ENCODE assay signal across 31 cellular contexts in the genomic region with DNA sequence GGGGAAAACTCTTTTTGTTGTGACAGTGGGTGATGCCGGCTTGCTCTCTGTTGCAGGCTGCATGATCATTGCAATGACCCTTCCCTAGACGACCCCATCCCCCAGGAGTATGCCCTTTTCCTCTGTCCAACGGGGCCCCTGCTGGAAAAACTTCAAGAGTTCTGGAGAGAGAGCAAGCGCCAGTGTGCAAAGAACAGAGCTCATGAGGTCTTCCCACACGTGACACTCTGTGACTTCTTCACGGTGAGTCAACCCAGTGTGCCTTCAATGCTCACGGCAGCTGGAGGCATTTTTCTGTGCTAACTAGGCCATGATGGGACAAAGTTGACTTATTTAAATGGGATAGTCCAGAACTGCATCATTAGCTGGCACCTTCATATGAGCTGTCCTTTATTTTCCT. TPM values are rescaled to one million over a fixed set of nuclear protein-coding genes. Genes with fewer than 3 reads are reported as not detected.
DNase-seq lines count a peak whose midpoint lies in the region; ATAC-seq lines count a peak whose summit lies in the region.
"Had no signal": no experiment of that assay in that cellular context is flagged by ENCODE, and none has a peak within 500 bp of the region (broad histone marks: within the 10 kb centered on the region; RNA-seq: fewer than 3 reads in every experiment).

No MANE protein-coding gene starts in this region.

- no peak for DNase-seq in activated CD4-positive, alpha-beta memory T cell treated with anti-CD3 and anti-CD28 coated beads for 36 hours
- no peak for DNase-seq in activated CD4-positive, alpha-beta memory T cell treated with anti-CD3 and anti-CD28 coated beads, Interleukin-2, amount 10 ng/mL, durations not matched to agents 7 days and 5 days
- DNase-seq in stimulated activated naive CD4-positive, alpha-beta T cell treated with Interleukin-2 at 50 U/mL for 16 hours (lab: John Stamatoyannopoulos, UW): peak; percentile 11
- no peak for DNase-seq in stimulated activated naive CD4-positive, alpha-beta T cell (lab: John Stamatoyannopoulos, UW)
- no peak for DNase-seq in activated naive CD8-positive, alpha-beta T cell treated with anti-CD3 and anti-CD28 coated beads, Interleukin-2, amount 50 U/mL, for 24 hours
- no peak for DNase-seq in stimulated activated naive CD8-positive, alpha-beta T cell treated with anti-CD3 and anti-CD28 coated beads, Interleukin-15, amount 100 ng/mL, for 72 hours
- DNase-seq in C1 segment of cervical spinal cord (lab: John Stamatoyannopoulos, UW): no peak
- DNase-seq in amniotic stem cell (lab: John Stamatoyannopoulos, UW): no peak
- DNase-seq: activated CD4-positive, alpha-beta T cell treated with anti-CD3 and anti-CD28 coated beads, Interleukin-2, amount 50 U/mL, for 1 hour; caudate nucleus; DMS 273 treated with DMSO at 0.1 percent for 48 hours; EL; glutamatergic neuron; H7; left colon; mucosa of descending colon; NCI-H2107; NCI-H345; NCI-H774; ovary; Peyer's patch; SHP77; stomach had no signal

- peaks cover 37% of the 10 kb centered on the region for H3K4me1 Mint-ChIP-seq in activated CD4-positive, alpha-beta memory T cell treated with anti-CD3 and anti-CD28 coated beads for 36 hours (ENCODE audit: low read depth)
- peaks cover 56% of the 10 kb centered on the region for H3K4me1 Mint-ChIP-seq in activated CD4-positive, alpha-beta memory T cell treated with anti-CD3 and anti-CD28 coated beads, Interleukin-2, amount 10 ng/mL, durations not matched to agents 7 days and 5 days
- peaks cover 40% of the 10 kb centered on the region for H3K4me1 Mint-ChIP-seq in activated naive CD8-positive, alpha-beta T cell treated with anti-CD3 and anti-CD28 coated beads, Interleukin-2, amount 50 U/mL, for 24 hours
- H3K4me1 Mint-ChIP-seq in stimulated activated naive CD8-positive, alpha-beta T cell treated with anti-CD3 and anti-CD28 coated beads, Interleukin-15, amount 100 ng/mL, for 72 hours: peaks cover 36% of the 10 kb centered on the region

- H3K9me3 Mint-ChIP-seq in activated CD4-positive, alpha-beta memory T cell treated with anti-CD3 and anti-CD28 coated beads for 36 hours: no peaks in the 10 kb centered on the region
- no peaks in the 10 kb centered on the region for H3K9me3 Mint-ChIP-seq in activated CD4-positive, alpha-beta memory T cell treated with anti-CD3 and anti-CD28 coated beads, Interleukin-2, amount 10 ng/mL, durations not matched to agents 7 days and 5 days
- no peaks in the 10 kb centered on the region for H3K9me3 Mint-ChIP-seq in activated naive CD8-positive, alpha-beta T cell treated with anti-CD3 and anti-CD28 coated beads, Interleukin-2, amount 50 U/mL, for 24 hours
- H3K9me3 Mint-ChIP-seq in stimulated activated naive CD8-positive, alpha-beta T cell treated with anti-CD3 and anti-CD28 coated beads, Interleukin-15, amount 100 ng/mL, for 72 hours: no peaks in the 10 kb centered on the region
- H3K9me3 Mint-ChIP-seq: dendritic cell treated with granulocyte-macrophage colony-stimulating factor and Interleukin-4, amounts not matched to agents 40 ng/mL and 50 ng/mL, for 4 days had no signal

- intact Hi-C loops in activated CD4-positive, alpha-beta memory T cell treated with anti-CD3 and anti-CD28 coated beads for 36 hours (cut with micrococcal nuclease): loop anchor here (5.0 to 10.0 kb wide), 2 partner anchors 118 to 405 kb away; no protein-coding TSS in a partner anchor

- CTCF ChIA-PET in activated CD4-positive, alpha-beta memory T cell treated with anti-CD3 and anti-CD28 coated beads for 36 hours (lab: Charles Lee): interaction anchor here (1.0 to 2.0 kb wide), 3 partner anchors 11 to 14 kb away, joined by 3 to 6 read pairs (median 6); no protein-coding TSS in a partner anchor
- CTCF ChIA-PET in activated CD4-positive, alpha-beta memory T cell treated with anti-CD3 and anti-CD28 coated beads, Interleukin-2, amount 10 ng/mL, durations not matched to agents 7 days and 5 days (lab: Charles Lee): no interaction called here

- ATAC-seq in activated naive CD8-positive, alpha-beta T cell treated with anti-CD3 and anti-CD28 coated beads, Interleukin-2, amount 50 U/mL, for 24 hours: no peak
- no peak for ATAC-seq in stimulated activated naive CD8-positive, alpha-beta T cell treated with anti-CD3 and anti-CD28 coated beads, Interleukin-15, amount 100 ng/mL, for 72 hours
- ATAC-seq: A549, esophagus mucosa, left colon, mucosa of descending colon had no signal

- H3K36me3 Mint-ChIP-seq in activated CD4-positive, alpha-beta memory T cell treated with anti-CD3 and anti-CD28 coated beads for 36 hours: peaks cover 62% of the 10 kb centered on the region
- H3K36me3 Mint-ChIP-seq in activated CD4-positive, alpha-beta memory T cell treated with anti-CD3 and anti-CD28 coated beads, Interleukin-2, amount 10 ng/mL, durations not matched to agents 7 days and 5 days (ENCODE audit: low read depth): peaks cover 57% of the 10 kb centered on the region
- peaks cover 58% of the 10 kb centered on the region for H3K36me3 Mint-ChIP-seq in activated naive CD8-positive, alpha-beta T cell treated with anti-CD3 and anti-CD28 coated beads, Interleukin-2, amount 50 U/mL, for 24 hours (ENCODE audit: low read depth)

- H3K27ac Mint-ChIP-seq in activated CD4-positive, alpha-beta memory T cell treated with anti-CD3 and anti-CD28 coated beads for 36 hours: peak overlapping the region; percentile 48
- H3K27ac Mint-ChIP-seq in activated CD4-positive, alpha-beta memory T cell treated with anti-CD3 and anti-CD28 coated beads, Interleukin-2, amount 10 ng/mL, durations not matched to agents 7 days and 5 days: no peak overlapping the region
- peak overlapping the region; percentile 67 for H3K27ac Mint-ChIP-seq in activated naive CD8-positive, alpha-beta T cell treated with anti-CD3 and anti-CD28 coated beads, Interleukin-2, amount 50 U/mL, for 24 hours
- H3K27ac Mint-ChIP-seq in stimulated activated naive CD8-positive, alpha-beta T cell treated with anti-CD3 and anti-CD28 coated beads, Interleukin-15, amount 100 ng/mL, for 72 hours: no peak overlapping the region
- H3K27ac Mint-ChIP-seq: dendritic cell treated with granulocyte-macrophage colony-stimulating factor and Interleukin-4, amounts not matched to agents 40 ng/mL and 50 ng/mL, for 4 days had no signal

- H3K4me3 Mint-ChIP-seq in activated CD4-positive, alpha-beta memory T cell treated with anti-CD3 and anti-CD28 coated beads for 36 hours: no peak overlapping the region
- H3K4me3 Mint-ChIP-seq in activated CD4-positive, alpha-beta memory T cell treated with anti-CD3 and anti-CD28 coated beads, Interleukin-2, amount 10 ng/mL, durations not matched to agents 7 days and 5 days: no peak overlapping the region
- H3K4me3 Mint-ChIP-seq in activated naive CD8-positive, alpha-beta T cell treated with anti-CD3 and anti-CD28 coated beads, Interleukin-2, amount 50 U/mL, for 24 hours: no peak overlapping the region
- peak overlapping the region; percentile 7 to 27 for H3K4me3 Mint-ChIP-seq in stimulated activated naive CD8-positive, alpha-beta T cell treated with anti-CD3 and anti-CD28 coated beads, Interleukin-15, amount 100 ng/mL, for 72 hours
- H3K4me3 Mint-ChIP-seq: dendritic cell treated with granulocyte-macrophage colony-stimulating factor and Interleukin-4, amounts not matched to agents 40 ng/mL and 50 ng/mL, for 4 days had no signal

- POLR2A ChIA-PET in activated CD4-positive, alpha-beta memory T cell treated with anti-CD3 and anti-CD28 coated beads for 36 hours (lab: Charles Lee): interaction anchor here (0.6 to 1.9 kb wide), 3 partner anchors 9 to 87 kb away, joined by 3 to 5 read pairs (median 4); no protein-coding TSS in a partner anchor
- POLR2A ChIA-PET in activated CD4-positive, alpha-beta memory T cell treated with anti-CD3 and anti-CD28 coated beads, Interleukin-2, amount 10 ng/mL, durations not matched to agents 7 days and 5 days (lab: Charles Lee): interaction anchor here (12.6 kb wide), 1 partner anchor 13 kb away, joined by 431 read pairs; no protein-coding TSS in a partner anchor

- H3K27me3 Mint-ChIP-seq in activated CD4-positive, alpha-beta memory T cell treated with anti-CD3 and anti-CD28 coated beads for 36 hours: no peaks in the 10 kb centered on the region
- H3K27me3 Mint-ChIP-seq in activated CD4-positive, alpha-beta memory T cell treated with anti-CD3 and anti-CD28 coated beads, Interleukin-2, amount 10 ng/mL, durations not matched to agents 7 days and 5 days: no peaks in the 10 kb centered on the region
- no peaks in the 10 kb centered on the region for H3K27me3 Mint-ChIP-seq in activated naive CD8-positive, alpha-beta T cell treated with anti-CD3 and anti-CD28 coated beads, Interleukin-2, amount 50 U/mL, for 24 hours
- H3K27me3 Mint-ChIP-seq in stimulated activated naive CD8-positive, alpha-beta T cell treated with anti-CD3 and anti-CD28 coated beads, Interleukin-15, amount 100 ng/mL, for 72 hours: no peaks in the 10 kb centered on the region

RNA-seq across cellular contexts. Expression of a gene that starts 5.7 kb away (rescaled TPM):
- 10 to 100 TPM; 27.2 to 29.4 TPM for total RNA-seq in activated CD4-positive, alpha-beta memory T cell treated with anti-CD3 and anti-CD28 coated beads for 36 hours
- 10 to 100 TPM; 67.8 to 70.6 TPM for total RNA-seq in activated CD4-positive, alpha-beta memory T cell treated with anti-CD3 and anti-CD28 coated beads, Interleukin-2, amount 10 ng/mL, durations not matched to agents 7 days and 5 days
- total RNA-seq: fibroblast of villous mesenchyme, H7, HT1080, lung microvascular endothelial cell had no signal

RNA-seq across cellular contexts. Expression of a gene that starts 13.5 kb away (rescaled TPM):
- total RNA-seq in activated CD4-positive, alpha-beta memory T cell treated with anti-CD3 and anti-CD28 coated beads for 36 hours: 10 to 100 TPM; 47.6 to 49.8 TPM
- total RNA-seq in activated CD4-positive, alpha-beta memory T cell treated with anti-CD3 and anti-CD28 coated beads, Interleukin-2, amount 10 ng/mL, durations not matched to agents 7 days and 5 days: 10 to 100 TPM; 24.6 to 24.8 TPM
- total RNA-seq: fibroblast of villous mesenchyme, H7, HT1080, lung microvascular endothelial cell, skeletal muscle tissue, tibial nerve had no signal

RNA-seq across cellular contexts. Expression of a gene that starts 43.0 kb away (rescaled TPM):
- total RNA-seq in activated CD4-positive, alpha-beta memory T cell treated with anti-CD3 and anti-CD28 coated beads for 36 hours: not detected
- not detected for total RNA-seq in activated CD4-positive, alpha-beta memory T cell treated with anti-CD3 and anti-CD28 coated beads, Interleukin-2, amount 10 ng/mL, durations not matched to agents 7 days and 5 days
- total RNA-seq: esophagus mucosa, fibroblast of villous mesenchyme, H7, HT1080, lung microvascular endothelial cell, skeletal muscle tissue, tibial nerve had no signal

RNA-seq across cellular contexts. Expression of a gene that starts 58.6 kb away (rescaled TPM):
- total RNA-seq in activated CD4-positive, alpha-beta memory T cell treated with anti-CD3 and anti-CD28 coated beads for 36 hours: not detected
- total RNA-seq in activated CD4-positive, alpha-beta memory T cell treated with anti-CD3 and anti-CD28 coated beads, Interleukin-2, amount 10 ng/mL, durations not matched to agents 7 days and 5 days: not detected
- total RNA-seq: esophagus mucosa, fibroblast of villous mesenchyme, H7, HT1080, lung microvascular endothelial cell, skeletal muscle tissue, tibial nerve had no signal

Comparison
In these comparisons a context has a peak if more than half of its experiments do, and no peak if none do; other contexts are left out.
1. H3K27ac Mint-ChIP-seq: peak in activated CD4-positive, alpha-beta memory T cell treated with anti-CD3 and anti-CD28 coated beads for 36 hours (single experiment) and activated naive CD8-positive, alpha-beta T cell treated with anti-CD3 and anti-CD28 coated beads, Interleukin-2, amount 50 U/mL, for 24 hours (single experiment); none in activated CD4-positive, alpha-beta memory T cell treated with anti-CD3 and anti-CD28 coated beads, Interleukin-2, amount 10 ng/mL, durations not matched to agents 7 days and 5 days (single experiment) and stimulated activated naive CD8-positive, alpha-beta T cell treated with anti-CD3 and anti-CD28 coated beads, Interleukin-15, amount 100 ng/mL, for 72 hours (0 of 2).
2. H3K4me3 Mint-ChIP-seq: peak in stimulated activated naive CD8-positive, alpha-beta T cell treated with anti-CD3 and anti-CD28 coated beads, Interleukin-15, amount 100 ng/mL, for 72 hours (2 of 2); none in activated CD4-positive, alpha-beta memory T cell treated with anti-CD3 and anti-CD28 coated beads for 36 hours (single experiment), activated CD4-positive, alpha-beta memory T cell treated with anti-CD3 and anti-CD28 coated beads, Interleukin-2, amount 10 ng/mL, durations not matched to agents 7 days and 5 days (single experiment) and activated naive CD8-positive, alpha-beta T cell treated with anti-CD3 and anti-CD28 coated beads, Interleukin-2, amount 50 U/mL, for 24 hours (single experiment).